In genomic region chr6:135299256-135299655, GRCh38 we compare ENCODE assay signal across 17 cellular contexts.
DNase-seq lines count a peak whose midpoint lies in the region; ATAC-seq, FAIRE-seq and TF ChIP-seq lines count a peak whose summit lies in the region.
"Had no signal": no experiment of that assay in that cellular context is flagged by ENCODE, and none has a peak within 500 bp of the region (broad histone marks: within the 10 kb centered on the region; RNA-seq: fewer than 3 reads in every experiment).

No MANE protein-coding gene starts in this region.

- no peaks in the 10 kb centered on the region for H3K79me2 ChIP-seq in GM23248 (ENCODE audit: insufficient read depth)

- in situ Hi-C loops in GM23248 (cut with MboI): no loop called here

- no peak for ATAC-seq in GM19397 (IDR thresholded peaks at IDR 0.05; ENCODE audit: unreplicated experiment)
- no peak for ATAC-seq in GM19395 (IDR thresholded peaks at IDR 0.05; ENCODE audit: unreplicated experiment)
- ATAC-seq: GM23338, HepG2 had no signal

- no peak for FAIRE-seq in GM19239 (lab: Jason Lieb, UNC)
- FAIRE-seq: HepG2 had no signal

- H3K4me2 ChIP-seq in GM23248 (ENCODE audit: unreplicated experiment): no peak overlapping the region
- H3K4me2 ChIP-seq: GM23338 had no signal

- H2AFZ ChIP-seq in GM23248: no peak overlapping the region
- H2AFZ ChIP-seq: GM23338 had no signal

- no peaks in the 10 kb centered on the region for H3K27me3 ChIP-seq in GM23248 (replicated peaks; ENCODE audit: insufficient read depth)
- H3K27me3 ChIP-seq: vagina had no signal

- WGBS in GM23248 (ENCODE audit: low coverage in 1 of 2, low lambda C conversion rate in 2 of 2, missing lambda C conversion rate in 2 of 2), 2 experiments: 44 to 56% methylated on average over 2 of the region's 2 CpGs

- H4K20me1 ChIP-seq in GM23248 (ENCODE audit: insufficient read depth): no peaks in the 10 kb centered on the region

- H3K9me3 ChIP-seq in GM23248 (ENCODE audit: low read depth): no peaks in the 10 kb centered on the region
- H3K9me3 ChIP-seq: vagina had no signal

- no peak overlapping the region for H3K9ac ChIP-seq in GM23248

- DNase-seq in A172 (ENCODE audit: low spot score): peak; percentile 21
- DNase-seq in GM23248: peak; percentile 68
- peak; percentile 54 for DNase-seq in OCI-M1 (lab: John Stamatoyannopoulos, UW)
- DNase-seq in choroid plexus epithelial cell (ENCODE audit: low read depth): peak; percentile 88
- no peak for DNase-seq in COLO829 (ENCODE audit: low spot score)
- DNase-seq in GM19239 (ENCODE audit: insufficient read length, low spot score): no peak
- DNase-seq: activated CD4-positive, alpha-beta T cell treated with anti-CD3 and anti-CD28 coated beads for 36 hours; NCI-H1105; NCI-H2227 treated with DMSO at 0.1 percent for 48 hours; SHP77; stimulated activated CD4-positive, alpha-beta T cell treated with anti-CD3 and anti-CD28 coated beads, Interleukin-15, amount 100 ng/mL, for 24 hours; stimulated activated naive CD8-positive, alpha-beta T cell treated with anti-CD3 and anti-CD28 coated beads, Interleukin-15, amount 100 ng/mL, for 72 hours had no signal

- peak overlapping the region; percentile 34 for H3K27ac ChIP-seq in GM23248
- H3K27ac ChIP-seq: vagina had no signal

- H3K9me2 ChIP-seq in GM23248 (ENCODE audit: insufficient read depth): no peaks in the 10 kb centered on the region

- H3K36me3 ChIP-seq in GM23248 (ENCODE audit: low read depth): no peaks in the 10 kb centered on the region

- H3K4me1 ChIP-seq in GM23248 (ENCODE audit: insufficient read depth): peaks cover 28% of the 10 kb centered on the region
- H3K4me1 ChIP-seq: vagina had no signal

- H3K4me3 ChIP-seq in GM23248 (no peak overlapping the region), choroid plexus epithelial cell (ENCODE audit: low read depth, low read length) (no peak overlapping the region)
- H3K4me3 ChIP-seq: GM23338, vagina had no signal

- peaks cover 25% of the 10 kb centered on the region for H3F3A ChIP-seq in GM23248 (ENCODE audit: insufficient read depth)

- TF ChIP-seq CTCF in choroid plexus epithelial cell (conservative IDR thresholded peaks at IDR 0.05; ENCODE audit: low read depth, low read length): no peak

Comparison
In these comparisons a context has a peak if more than half of its experiments do, and no peak if none do; other contexts are left out.
1. DNase-seq: peak in A172 (single experiment), GM23248 (single experiment), OCI-M1 (single experiment) and choroid plexus epithelial cell (single experiment); none in COLO829 (single experiment) and GM19239 (single experiment).